In genomic region chr16:82634955-82635610, GRCh38 we compare ENCODE assay signal across 1 cellular context.
TF ChIP-seq lines count a peak whose summit lies in the region.

No MANE protein-coding gene starts in this region.

TF ChIP-seq in SK-N-SH treated with all-trans-retinoic acid at 6 μM for 48 hours, 23 proteins besides CTCF, POLR2A, EP300 and RAD21 (continued from another document):
- TF ChIP-seq, protein P1, sequence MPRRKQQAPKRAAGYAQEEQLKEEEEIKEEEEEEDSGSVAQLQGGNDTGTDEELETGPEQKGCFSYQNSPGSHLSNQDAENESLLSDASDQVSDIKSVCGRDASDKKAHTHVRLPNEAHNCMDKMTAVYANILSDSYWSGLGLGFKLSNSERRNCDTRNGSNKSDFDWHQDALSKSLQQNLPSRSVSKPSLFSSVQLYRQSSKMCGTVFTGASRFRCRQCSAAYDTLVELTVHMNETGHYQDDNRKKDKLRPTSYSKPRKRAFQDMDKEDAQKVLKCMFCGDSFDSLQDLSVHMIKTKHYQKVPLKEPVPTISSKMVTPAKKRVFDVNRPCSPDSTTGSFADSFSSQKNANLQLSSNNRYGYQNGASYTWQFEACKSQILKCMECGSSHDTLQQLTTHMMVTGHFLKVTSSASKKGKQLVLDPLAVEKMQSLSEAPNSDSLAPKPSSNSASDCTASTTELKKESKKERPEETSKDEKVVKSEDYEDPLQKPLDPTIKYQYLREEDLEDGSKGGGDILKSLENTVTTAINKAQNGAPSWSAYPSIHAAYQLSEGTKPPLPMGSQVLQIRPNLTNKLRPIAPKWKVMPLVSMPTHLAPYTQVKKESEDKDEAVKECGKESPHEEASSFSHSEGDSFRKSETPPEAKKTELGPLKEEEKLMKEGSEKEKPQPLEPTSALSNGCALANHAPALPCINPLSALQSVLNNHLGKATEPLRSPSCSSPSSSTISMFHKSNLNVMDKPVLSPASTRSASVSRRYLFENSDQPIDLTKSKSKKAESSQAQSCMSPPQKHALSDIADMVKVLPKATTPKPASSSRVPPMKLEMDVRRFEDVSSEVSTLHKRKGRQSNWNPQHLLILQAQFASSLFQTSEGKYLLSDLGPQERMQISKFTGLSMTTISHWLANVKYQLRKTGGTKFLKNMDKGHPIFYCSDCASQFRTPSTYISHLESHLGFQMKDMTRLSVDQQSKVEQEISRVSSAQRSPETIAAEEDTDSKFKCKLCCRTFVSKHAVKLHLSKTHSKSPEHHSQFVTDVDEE (CRISPR knock-in tag; IDR thresholded peaks at IDR 0.05): no peak
- no peak for TF ChIP-seq RARB (CRISPR knock-in tag; IDR thresholded peaks at IDR 0.05)
- TF ChIP-seq ZFP3 (CRISPR knock-in tag; IDR thresholded peaks at IDR 0.05): no peak
- TF ChIP-seq, protein P2, sequence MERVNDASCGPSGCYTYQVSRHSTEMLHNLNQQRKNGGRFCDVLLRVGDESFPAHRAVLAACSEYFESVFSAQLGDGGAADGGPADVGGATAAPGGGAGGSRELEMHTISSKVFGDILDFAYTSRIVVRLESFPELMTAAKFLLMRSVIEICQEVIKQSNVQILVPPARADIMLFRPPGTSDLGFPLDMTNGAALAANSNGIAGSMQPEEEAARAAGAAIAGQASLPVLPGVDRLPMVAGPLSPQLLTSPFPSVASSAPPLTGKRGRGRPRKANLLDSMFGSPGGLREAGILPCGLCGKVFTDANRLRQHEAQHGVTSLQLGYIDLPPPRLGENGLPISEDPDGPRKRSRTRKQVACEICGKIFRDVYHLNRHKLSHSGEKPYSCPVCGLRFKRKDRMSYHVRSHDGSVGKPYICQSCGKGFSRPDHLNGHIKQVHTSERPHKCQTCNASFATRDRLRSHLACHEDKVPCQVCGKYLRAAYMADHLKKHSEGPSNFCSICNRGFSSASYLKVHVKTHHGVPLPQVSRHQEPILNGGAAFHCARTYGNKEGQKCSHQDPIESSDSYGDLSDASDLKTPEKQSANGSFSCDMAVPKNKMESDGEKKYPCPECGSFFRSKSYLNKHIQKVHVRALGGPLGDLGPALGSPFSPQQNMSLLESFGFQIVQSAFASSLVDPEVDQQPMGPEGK (CRISPR knock-in tag; IDR thresholded peaks at IDR 0.05; ENCODE audit: borderline replicate concordance): no peak
